ENCODE assay signal across 1 cellular context in the genomic region with DNA sequence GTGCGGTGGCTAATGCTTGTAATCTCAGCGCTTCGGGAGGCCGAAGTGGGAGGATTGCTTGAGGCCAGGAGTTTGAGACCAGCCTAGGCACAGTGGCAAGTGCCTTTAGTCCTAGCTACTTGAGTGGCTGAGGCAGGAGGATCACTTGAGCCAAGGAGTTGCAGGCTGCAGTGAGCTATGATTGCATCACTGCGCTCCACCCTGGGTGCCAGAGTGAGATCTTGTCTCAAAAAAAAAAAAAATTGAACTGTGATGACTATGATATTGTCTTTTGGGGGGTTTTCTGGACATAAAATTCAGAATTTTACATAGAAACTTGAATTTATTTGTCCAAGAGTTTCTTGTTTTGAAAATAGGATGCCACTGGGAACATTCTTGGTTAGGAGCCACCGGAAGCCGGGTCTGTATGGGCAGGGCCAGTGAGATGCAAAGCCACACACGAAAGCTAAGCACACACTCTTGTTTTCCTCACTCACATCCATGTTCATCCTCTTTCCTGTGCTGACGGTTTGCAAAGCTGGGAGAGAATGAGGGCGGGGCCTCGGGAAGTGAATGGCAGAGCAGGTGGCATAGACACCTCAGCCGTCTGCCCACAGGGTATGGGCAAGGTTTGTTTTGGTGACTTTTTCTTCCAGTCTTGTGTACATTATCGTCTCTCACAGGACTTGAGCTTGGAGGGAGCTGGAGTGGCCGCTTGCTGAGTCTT.
A peak's percentile ranks its signal among the peaks of the same experiment; 100 is the strongest.
TF ChIP-seq lines count a peak whose summit lies in the region.

No MANE protein-coding gene starts in this region.

TF ChIP-seq in IMR-90, 13 proteins besides CTCF, POLR2A, EP300 and RAD21:
- TF ChIP-seq NFE2L2 (IDR thresholded peaks at IDR 0.05; ENCODE audit: low read depth, low read length) (no peak), CEBPB (IDR thresholded peaks at IDR 0.05; ENCODE audit: low read depth, low read length) (peak; percentile 77)
